Comparison of ENCODE assay signal across 19 cellular contexts in genomic region chr4:535924-536281, GRCh38. TPM values are rescaled to one million over a fixed set of nuclear protein-coding genes. Genes with fewer than 3 reads are reported as not detected.
A peak's percentile ranks its signal among the peaks of the same experiment; 100 is the strongest.
DNase-seq lines count a peak whose midpoint lies in the region; ATAC-seq, FAIRE-seq and TF ChIP-seq lines count a peak whose summit lies in the region.
"Had no signal": no experiment of that assay in that cellular context is flagged by ENCODE, and none has a peak within 500 bp of the region (broad histone marks: within the 10 kb centered on the region; RNA-seq: fewer than 3 reads in every experiment).

No MANE protein-coding gene starts in this region.

- H3K36me3 ChIP-seq in H1 (ENCODE audit: control insufficient read depth in 2 of 4, insufficient read depth in 4 of 4, low read length in 3 of 4) (peaks cover 4 to 23% (median 13%) of the 10 kb centered on the region in 4 experiments; a peak in 5 of 8 replicates), lower lobe of right lung (peaks cover 83% of the 10 kb centered on the region), spleen (peaks cover 0 to 88% (median 64%) of the 10 kb centered on the region in 6 donors), heart right ventricle (peaks cover 0 to 86% (median 31%) of the 10 kb centered on the region in 9 donors)

- no peak overlapping the region for H3K14ac ChIP-seq in H1 (ENCODE audit: insufficient read length)

- POLR2A ChIA-PET in H1 (lab: Charles Lee; ENCODE audit: partially characterized antibody) = interaction anchor here (1.2 kb wide), 1 partner anchor 18 kb away, joined by 4 read pairs; no protein-coding TSS in a partner anchor

- TF ChIP-seq POLR2A in H1 (IDR thresholded peaks at IDR 0.05; ENCODE audit: control extremely low read depth in 1 of 2, low read depth in 2 of 2, low read length in 2 of 2) (no peak), spleen (IDR thresholded peaks at IDR 0.05) (no peak)

- H4K8ac ChIP-seq in H1 (ENCODE audit: extremely low read depth, insufficient read depth, low read length) = peak overlapping the region; percentile 25; the same call in 1 of the 2 replicates

- no peak for ATAC-seq in lower lobe of right lung
- no peak for ATAC-seq in heart right ventricle
- ATAC-seq in GM18873 (IDR thresholded peaks at IDR 0.05; ENCODE audit: low FRiP score, unreplicated experiment) = no peak
- ATAC-seq: GM12878, GM23338 had no signal

- no peak overlapping the region for H2AFZ ChIP-seq in H1 (ENCODE audit: low read length)
- H2AFZ ChIP-seq: GM23338 had no signal

- no peak overlapping the region for H2AK5ac ChIP-seq in H1 (ENCODE audit: low read depth, low read length)

- no peak overlapping the region for H2BK120ac ChIP-seq in H1 (replicated peaks; ENCODE audit: low read depth, low read length)

- no peak for FAIRE-seq in H1 (lab: Jason Lieb, UNC)
- FAIRE-seq: G401.6, GM12878, H54 had no signal

- no peaks in the 10 kb centered on the region for H3K79me2 ChIP-seq in H1 (ENCODE audit: control insufficient read depth in 1 of 2, insufficient read depth in 2 of 2, low read length in 2 of 2)

- no peaks in the 10 kb centered on the region for H3K23me2 ChIP-seq in H1 (ENCODE audit: low read depth, low read length)

- H3K27ac ChIP-seq in H1 (ENCODE audit: low read depth, low read length) = no peak overlapping the region
- no peak overlapping the region for H3K27ac ChIP-seq in lower lobe of right lung
- H3K27ac ChIP-seq in spleen = no peak overlapping the region
- no peak overlapping the region for H3K27ac ChIP-seq in heart right ventricle

- H3K4me2 ChIP-seq in H1 (ENCODE audit: insufficient read depth in 1 of 2, low read depth in 2 of 2, low read length in 2 of 2) = no peak overlapping the region
- H3K4me2 ChIP-seq: GM23338 had no signal

- 93% methylated on average over 18 of the region's 23 CpGs; no CpG with 5 or more reads in 1 of the 2 experiments for WGBS in H1 (ENCODE audit: extremely low coverage in 1 of 2, insufficient coverage in 1 of 2, insufficient read length in 1 of 2, insufficient replicate concordance in 2 of 2, low coverage in 1 of 2, low lambda C conversion rate in 2 of 2, missing lambda C conversion rate in 1 of 2), 2 experiments
- WGBS in spleen, 5 donors = 94 to 98% (median 97%) methylated on average over 19 to 23 of the region's 23 CpGs
- 96% methylated on average over 23 of the region's 23 CpGs for WGBS in heart right ventricle, 2 donors

- H2BK15ac ChIP-seq in H1 (ENCODE audit: low read length) = no peak overlapping the region

- TF ChIP-seq CTCF in H1 (IDR thresholded peaks at IDR 0.05; ENCODE audit: control extremely low read depth in 1 of 3, insufficient read depth in 1 of 3, low read depth in 1 of 3, low read length in 3 of 3) = no peak
- no peak for TF ChIP-seq CTCF in lower lobe of right lung (IDR thresholded peaks at IDR 0.05)
- no peak for TF ChIP-seq CTCF in spleen (IDR thresholded peaks at IDR 0.05 in 8 of 11, conservative IDR thresholded peaks at IDR 0.05 in 3 of 11)
- no peak for TF ChIP-seq CTCF in heart right ventricle (IDR thresholded peaks at IDR 0.05)

- no peaks in the 10 kb centered on the region for H3K79me1 ChIP-seq in H1 (ENCODE audit: low read depth, low read length)

- CTCF ChIA-PET in H1 (lab: Charles Lee; ENCODE audit: partially characterized antibody) = interaction anchor here (0.9 kb wide), 1 partner anchor 14 kb away, joined by 4 read pairs; no protein-coding TSS in a partner anchor

- no peak for TF ChIP-seq RAD21 in H1 (IDR thresholded peaks at IDR 0.05 in 1 of 2, conservative IDR thresholded peaks at IDR 0.05 in 1 of 2; ENCODE audit: low read depth in 2 of 2, low read length in 2 of 2)

- H3K9ac ChIP-seq in H1 (replicated peaks in 1 of 4; ENCODE audit: extremely low read depth in 1 of 4, low read depth in 3 of 4, low read length in 3 of 4) = no peak overlapping the region

- peaks cover 5 to 15% of the 10 kb centered on the region in 2 experiments for H4K20me1 ChIP-seq in H1 (replicated peaks in 1 of 2; ENCODE audit: control insufficient read depth in 1 of 2, insufficient read depth in 2 of 2, low read length in 2 of 2)

- H3K4me1 ChIP-seq in H1 (replicated peaks in 1 of 4; ENCODE audit: control insufficient read depth in 3 of 4, insufficient read depth in 4 of 4, low read length in 3 of 4) (no peaks in the 10 kb centered on the region), lower lobe of right lung (no peaks in the 10 kb centered on the region), spleen (no peaks in the 10 kb centered on the region), heart right ventricle (no peaks in the 10 kb centered on the region)
- H3K4me1 ChIP-seq: Caco-2, HAP-1 had no signal

- H3K27me3 ChIP-seq in H1 (replicated peaks in 1 of 4; ENCODE audit: control insufficient read depth in 3 of 4, extremely low read depth in 1 of 4, insufficient read depth in 3 of 4, low read length in 3 of 4) (no peaks in the 10 kb centered on the region), lower lobe of right lung (ENCODE audit: low read depth) (no peaks in the 10 kb centered on the region), spleen (replicated peaks in 1 of 7) (no peaks in the 10 kb centered on the region), heart right ventricle (no peaks in the 10 kb centered on the region)

- H3K4me3 ChIP-seq in H1 (ENCODE audit: extremely low read depth in 1 of 4, insufficient read depth in 2 of 4, low read depth in 3 of 4, low read length in 4 of 4) (no peak overlapping the region), lower lobe of right lung (no peak overlapping the region), spleen (no peak overlapping the region), heart right ventricle (no peak overlapping the region)
- H3K4me3 ChIP-seq: GM12878, GM23338, HAP-1 had no signal

- no peak overlapping the region for H3K18ac ChIP-seq in H1 (ENCODE audit: extremely low read depth, low read length)

- no peak overlapping the region for H2BK20ac ChIP-seq in H1 (ENCODE audit: low read length)

- no peak for TF ChIP-seq EP300 in H1 (IDR thresholded peaks at IDR 0.05; ENCODE audit: borderline replicate concordance in 1 of 2, low read depth in 2 of 2, low read length in 2 of 2)

- no peak overlapping the region for H3K56ac ChIP-seq in H1 (replicated peaks; ENCODE audit: insufficient read length, low read depth, low read length)

- H2BK5ac ChIP-seq in H1 (ENCODE audit: low read depth, low read length) = no peak overlapping the region

- DNase-seq in H1 (ENCODE audit: low read depth in 1 of 2, low spot score in 2 of 2) (no peak), lower lobe of right lung (peak; percentile 17), spleen (peak; percentile 58), heart right ventricle (no peak), COLO829 (ENCODE audit: low spot score) (no peak)
- DNase-seq: C1 segment of cervical spinal cord; Caco-2; CD4-positive, alpha-beta memory T cell; DMS153; DND-41; HFFc6 had no signal

- no peak overlapping the region for H4K5ac ChIP-seq in H1 (ENCODE audit: insufficient read length, low read depth, low read length)

- H3K23ac ChIP-seq in H1 (ENCODE audit: insufficient read length) = no peak overlapping the region

- H3K4ac ChIP-seq in H1 (replicated peaks; ENCODE audit: insufficient read length, low read depth, low read length) = no peak overlapping the region

- intact Hi-C loops in lower lobe of right lung (cut with DNase I) = no loop called here
- intact Hi-C loops in spleen (cut with DNase I; ENCODE audit: low total_unique reads) = no loop called here
- intact Hi-C loops in heart right ventricle (cut with DNase I) = no loop called here

- H3K9me3 ChIP-seq in H1 (ENCODE audit: insufficient read depth in 2 of 2, low read depth in 1 of 2, low read length in 1 of 2) (no peaks in the 10 kb centered on the region), lower lobe of right lung (no peaks in the 10 kb centered on the region), spleen (peaks cover 0 to 48% (median 0%) of the 10 kb centered on the region in 8 donors), heart right ventricle (no peaks in the 10 kb centered on the region)
- H3K9me3 ChIP-seq: Caco-2, HAP-1 had no signal

- no peak overlapping the region for H2BK12ac ChIP-seq in H1 (ENCODE audit: low read depth, low read length)

- no peak overlapping the region for H4K91ac ChIP-seq in H1 (replicated peaks; ENCODE audit: insufficient read length, low read length)

RNA-seq across cellular contexts. Expression of gene PIGG, which starts 36.9 kb away (rescaled TPM):
- total RNA-seq in H1 (2021; fragmentation: NEBNext Ultra II Directional; extraction: Animal tissue kit (Norgen Biotek cat#: 25700)) = 34.8 and 42.2 TPM in 2 replicates
- 43.3 and 52.9 TPM in 2 replicates for polyA plus RNA-seq in H1 (2011; rRNA removed)
- 39.8 TPM for polyA plus RNA-seq in H1 (2011; cell fraction: cytosol; rRNA removed)
- polyA plus RNA-seq in H1 (2011; cell fraction: nucleus; rRNA removed) = 197 TPM
- 35.5 to 46.7 TPM (median 39.9 TPM) in 4 replicates for polyA plus RNA-seq in H1 (2012, experiment 1 of 2)
- polyA plus RNA-seq in H1 (2012, experiment 2 of 2) = 8.4 TPM
- 31.4 TPM for polyA plus RNA-seq in H1 (2013, experiment 1 of 2)
- polyA plus RNA-seq in H1 (2013, experiment 2 of 2) = 26.6 TPM
- polyA minus RNA-seq in H1 (2011; rRNA and poly(A)+ RNA removed) = 50.7 and 55.8 TPM in 2 replicates
- polyA minus RNA-seq in H1 (2011; cell fraction: cytosol; rRNA and poly(A)+ RNA removed) = 29.0 TPM
- polyA minus RNA-seq in H1 (2011; cell fraction: nucleus; rRNA and poly(A)+ RNA removed) = 87.1 TPM
- 53.4 TPM for total RNA-seq in lower lobe of right lung
- total RNA-seq in spleen = 100 to 1,000 TPM in 1 of 7 donors, 10 to 100 TPM in 6; 60.6 to 102 (median 85.0) TPM
- polyA plus RNA-seq in spleen = 10 to 100 TPM; 28.0 to 60.6 (median 49.1) TPM
- 10 to 100 TPM; 13.2 to 20.4 (median 17.1) TPM for total RNA-seq in heart right ventricle
- polyA plus RNA-seq in heart right ventricle = 10 to 100 TPM; 12.6 to 49.5 TPM

RNA-seq across cellular contexts. Expression of gene ZNF721, which starts 36.9 kb away (rescaled TPM):
- 110 and 117 TPM in 2 replicates for total RNA-seq in H1 (2021; fragmentation: NEBNext Ultra II Directional; extraction: Animal tissue kit (Norgen Biotek cat#: 25700))
- 7.1 and 12.6 TPM in 2 replicates for polyA plus RNA-seq in H1 (2011; rRNA removed)
- 12.4 TPM for polyA plus RNA-seq in H1 (2011; cell fraction: cytosol; rRNA removed)
- 23.3 TPM for polyA plus RNA-seq in H1 (2011; cell fraction: nucleus; rRNA removed)
- polyA plus RNA-seq in H1 (2012, experiment 1 of 2) = 28.1 to 47.0 TPM (median 35.0 TPM) in 4 replicates
- polyA plus RNA-seq in H1 (2012, experiment 2 of 2) = 2.6 TPM
- 53.5 TPM for polyA plus RNA-seq in H1 (2013, experiment 1 of 2)
- polyA plus RNA-seq in H1 (2013, experiment 2 of 2) = 47.5 TPM
- polyA minus RNA-seq in H1 (2011; rRNA and poly(A)+ RNA removed) = 77.0 and 86.2 TPM in 2 replicates
- polyA minus RNA-seq in H1 (2011; cell fraction: cytosol; rRNA and poly(A)+ RNA removed) = 42.8 TPM
- polyA minus RNA-seq in H1 (2011; cell fraction: nucleus; rRNA and poly(A)+ RNA removed) = 287 TPM
- 29.4 TPM for total RNA-seq in lower lobe of right lung
- total RNA-seq in spleen = 10 to 100 TPM; 30.5 to 54.9 (median 44.8) TPM
- 10 to 100 TPM; 11.9 to 14.2 (median 12.8) TPM for polyA plus RNA-seq in spleen
- total RNA-seq in heart right ventricle = 10 to 100 TPM in 9 of 10 donors, 1 to 10 TPM in 1; 9.9 to 17.6 (median 15.3) TPM
- polyA plus RNA-seq in heart right ventricle = 10 to 100 TPM in 1 of 2 donors, 1 to 10 TPM in 1; 4.9 to 11.3 TPM

RNA-seq across cellular contexts. Expression of gene TMEM271, which starts 40.2 kb away (rescaled TPM):
- 0.35 TPM in 1 of 2 replicates, not detected in the other for total RNA-seq in H1 (2021; fragmentation: NEBNext Ultra II Directional; extraction: Animal tissue kit (Norgen Biotek cat#: 25700))
- polyA plus RNA-seq in H1 (2011; rRNA removed) (0.08 and 0.14 TPM in 2 replicates), spleen (not detected), heart right ventricle (not detected)
- polyA plus RNA-seq in H1 (2011; cell fraction: cytosol; rRNA removed) = 0.06 TPM
- 0.14 TPM for polyA plus RNA-seq in H1 (2011; cell fraction: nucleus; rRNA removed)
- polyA plus RNA-seq in H1 (2012, experiment 1 of 2) = 0.16 TPM in 1 of 4 replicates, not detected in the others
- 0.07 TPM for polyA plus RNA-seq in H1 (2012, experiment 2 of 2)
- polyA plus RNA-seq in H1 (2013, experiment 1 of 2) = 0.08 TPM
- 0.13 TPM for polyA plus RNA-seq in H1 (2013, experiment 2 of 2)
- polyA minus RNA-seq in H1 (2011; rRNA and poly(A)+ RNA removed) = not detected in 2 replicates
- not detected for polyA minus RNA-seq in H1 (2011; cell fraction: cytosol; rRNA and poly(A)+ RNA removed)
- polyA minus RNA-seq in H1 (2011; cell fraction: nucleus; rRNA and poly(A)+ RNA removed) = not detected
- total RNA-seq in lower lobe of right lung (not detected), spleen (not detected), heart right ventricle (not detected)
- total RNA-seq: A172; Caco-2; CD4-positive, alpha-beta memory T cell; GM12878; GM23338; HFFc6 had no signal
- polyA plus RNA-seq: BJ; CD4-positive, alpha-beta memory T cell; GM12878 had no signal

Comparison
In these comparisons a context has a peak if more than half of its experiments do, and no peak if none do; other contexts are left out.
1. DNase-seq: peak in lower lobe of right lung (single experiment) and spleen (single experiment); none in H1 (0 of 2), heart right ventricle (0 of 2) and COLO829 (single experiment).